Comparison of ENCODE assay signal across 11 cellular contexts in genomic region chr2:173451137-173451536, GRCh38.
DNase-seq lines count a peak whose midpoint lies in the region; ATAC-seq and TF ChIP-seq lines count a peak whose summit lies in the region.
"Had no signal": no experiment of that assay in that cellular context is flagged by ENCODE, and none has a peak within 500 bp of the region (broad histone marks: within the 10 kb centered on the region; RNA-seq: fewer than 3 reads in every experiment).

No MANE protein-coding gene starts in this region.

- H3K4me3 ChIP-seq in CD4-positive, CD25-positive, alpha-beta regulatory T cell (ENCODE audit: low read depth, low read length), result no peak overlapping the region
- no peak overlapping the region for H3K4me3 ChIP-seq in DOHH2 (ENCODE audit: low read length)
- H3K4me3 ChIP-seq in heart right ventricle, result no peak overlapping the region
- no peak overlapping the region for H3K4me3 ChIP-seq in testis
- H3K4me3 ChIP-seq: breast epithelium, MG63 had no signal

- peaks cover 3% of the 10 kb centered on the region for H3K27me3 ChIP-seq in CD4-positive, CD25-positive, alpha-beta regulatory T cell (ENCODE audit: control insufficient read depth, insufficient read depth, low read length)
- H3K27me3 ChIP-seq in DOHH2 (ENCODE audit: control insufficient read depth, low read length) (peaks cover 15% of the 10 kb centered on the region), heart right ventricle (peaks cover 0 to 8% (median 0%) of the 10 kb centered on the region in 7 donors), testis (no peaks in the 10 kb centered on the region)
- H3K27me3 ChIP-seq: BE2C, breast epithelium, MG63 had no signal

- peak in 1 of 2 donors; percentile 34 for ATAC-seq in CD4-positive, CD25-positive, alpha-beta regulatory T cell (ENCODE audit: low read depth in 2 of 2)
- no peak for ATAC-seq in HG03460 (IDR thresholded peaks at IDR 0.05; ENCODE audit: unreplicated experiment)
- no peak for ATAC-seq in heart right ventricle

- peaks cover 4 to 22% (median 11%) of the 10 kb centered on the region in 4 donors for H3K4me1 Mint-ChIP-seq in CD4-positive, CD25-positive, alpha-beta regulatory T cell
- H3K4me1 Mint-ChIP-seq in activated naive CD8-positive, alpha-beta T cell treated with anti-CD3 and anti-CD28 coated beads for 36 hours, result peaks cover 6% of the 10 kb centered on the region

- H4K20me1 ChIP-seq in DOHH2 (ENCODE audit: control insufficient read depth, insufficient read depth, low read depth, low read length), result no peaks in the 10 kb centered on the region

- H3K27me3 Mint-ChIP-seq in CD4-positive, CD25-positive, alpha-beta regulatory T cell, result peaks cover 52% of the 10 kb centered on the region
- H3K27me3 Mint-ChIP-seq in activated naive CD8-positive, alpha-beta T cell treated with anti-CD3 and anti-CD28 coated beads for 36 hours, result peaks cover 8% of the 10 kb centered on the region

- no peaks in the 10 kb centered on the region for H3K36me3 Mint-ChIP-seq in CD4-positive, CD25-positive, alpha-beta regulatory T cell
- no peaks in the 10 kb centered on the region for H3K36me3 Mint-ChIP-seq in activated naive CD8-positive, alpha-beta T cell treated with anti-CD3 and anti-CD28 coated beads for 36 hours

- TF ChIP-seq CTCF in DOHH2 (IDR thresholded peaks at IDR 0.05; ENCODE audit: low read depth, low read length, poor library complexity, severe bottlenecking) (no peak), heart right ventricle (IDR thresholded peaks at IDR 0.05) (no peak), testis (IDR thresholded peaks at IDR 0.05) (no peak)

- H3K27ac Mint-ChIP-seq in CD4-positive, CD25-positive, alpha-beta regulatory T cell, result no peak overlapping the region
- no peak overlapping the region for H3K27ac Mint-ChIP-seq in activated naive CD8-positive, alpha-beta T cell treated with anti-CD3 and anti-CD28 coated beads for 36 hours

- peak in 1 of 3 donors; percentile 5 for DNase-seq in CD4-positive, CD25-positive, alpha-beta regulatory T cell
- peak; percentile 13 for DNase-seq in NCI-H2107 treated with DMSO at 0.1 percent for 48 hours (lab: John Stamatoyannopoulos, UW; ENCODE audit: unreplicated experiment)
- DNase-seq in activated naive CD8-positive, alpha-beta T cell treated with anti-CD3 and anti-CD28 coated beads for 36 hours, result peak; percentile 21
- no peak for DNase-seq in heart right ventricle
- no peak for DNase-seq in testis
- DNase-seq in GF-D8 (lab: John Stamatoyannopoulos, UW), result no peak
- DNase-seq: BE2C, MG63 had no signal

- peaks cover 6% of the 10 kb centered on the region for H3K4me1 ChIP-seq in CD4-positive, CD25-positive, alpha-beta regulatory T cell (ENCODE audit: control insufficient read depth, insufficient read depth, low read length, poor library complexity, severe bottlenecking)
- H3K4me1 ChIP-seq in DOHH2 (ENCODE audit: control insufficient read depth, low read length) (peaks cover 12% of the 10 kb centered on the region), heart right ventricle (peaks cover 0 to 11% (median 2%) of the 10 kb centered on the region in 9 donors), testis (no peaks in the 10 kb centered on the region)
- H3K4me1 ChIP-seq: BE2C, breast epithelium had no signal

- H3K9me3 Mint-ChIP-seq in CD4-positive, CD25-positive, alpha-beta regulatory T cell, result peaks cover 0 to 3% (median 0%) of the 10 kb centered on the region in 7 donors
- no peaks in the 10 kb centered on the region for H3K9me3 Mint-ChIP-seq in activated naive CD8-positive, alpha-beta T cell treated with anti-CD3 and anti-CD28 coated beads for 36 hours

- no peaks in the 10 kb centered on the region for H3F3A ChIP-seq in DOHH2 (ENCODE audit: control insufficient read depth, insufficient read depth)

- H3K9me3 ChIP-seq in CD4-positive, CD25-positive, alpha-beta regulatory T cell (ENCODE audit: control insufficient read depth in 2 of 2, low read length in 2 of 2), result no peaks in the 10 kb centered on the region
- H3K9me3 ChIP-seq in DOHH2 (ENCODE audit: control insufficient read depth, insufficient read depth, low read length) (no peaks in the 10 kb centered on the region), heart right ventricle (peaks cover 0 to 7% (median 0%) of the 10 kb centered on the region in 11 donors), testis (no peaks in the 10 kb centered on the region)
- H3K9me3 ChIP-seq: BE2C, breast epithelium, MG63 had no signal

- H3K36me3 ChIP-seq in CD4-positive, CD25-positive, alpha-beta regulatory T cell (ENCODE audit: control insufficient read depth, insufficient read depth, low read length), result no peaks in the 10 kb centered on the region
- H3K36me3 ChIP-seq in DOHH2 (ENCODE audit: control insufficient read depth, low read length), result no peaks in the 10 kb centered on the region
- H3K36me3 ChIP-seq in heart right ventricle, result no peaks in the 10 kb centered on the region
- no peaks in the 10 kb centered on the region for H3K36me3 ChIP-seq in testis (ENCODE audit: low read depth, missing control alignments)
- H3K36me3 ChIP-seq: BE2C, breast epithelium, MG63 had no signal

- peak overlapping the region in 3 of 4 donors; percentile 26 to 52 (median 51) for H3K4me3 Mint-ChIP-seq in CD4-positive, CD25-positive, alpha-beta regulatory T cell
- H3K4me3 Mint-ChIP-seq in activated naive CD8-positive, alpha-beta T cell treated with anti-CD3 and anti-CD28 coated beads for 36 hours, result peak overlapping the region; percentile 55

- H3K4me2 ChIP-seq in DOHH2 (ENCODE audit: low read length), result peak overlapping the region; percentile 23

- no peaks in the 10 kb centered on the region for H3K79me2 ChIP-seq in DOHH2 (ENCODE audit: control insufficient read depth, low read length)

- TF ChIP-seq POLR2A in testis (IDR thresholded peaks at IDR 0.05), result no peak

- no peaks in the 10 kb centered on the region for H3K9me2 ChIP-seq in DOHH2 (replicated peaks; ENCODE audit: control insufficient read depth, low read length)

- no peak overlapping the region for H3K27ac ChIP-seq in CD4-positive, CD25-positive, alpha-beta regulatory T cell (ENCODE audit: insufficient read depth, low read length, poor library complexity, severe bottlenecking)
- H3K27ac ChIP-seq in DOHH2 (ENCODE audit: low read depth, low read length) (no peak overlapping the region), heart right ventricle (no peak overlapping the region), testis (no peak overlapping the region)
- H3K27ac ChIP-seq: breast epithelium had no signal

- WGBS in heart right ventricle, 2 donors, result 78 to 81% methylated on average over 8 of the region's 8 CpGs
- WGBS in testis, 2 donors, result 76 to 78% methylated on average over 8 of the region's 8 CpGs

- intact Hi-C loops in heart right ventricle (cut with DNase I), result loop anchor here in 1 of 10 donors (5.0 kb wide), 1 partner anchor 479 kb away; no protein-coding TSS in a partner anchor
- intact Hi-C loops in testis (cut with DNase I; ENCODE audit: low total_unique reads), result no loop called here

Comparison
In these comparisons a context has a peak if more than half of its experiments do, and no peak if none do; other contexts are left out.
1. DNase-seq: peak in NCI-H2107 treated with DMSO at 0.1 percent for 48 hours (single experiment) and activated naive CD8-positive, alpha-beta T cell treated with anti-CD3 and anti-CD28 coated beads for 36 hours (single experiment); none in heart right ventricle (0 of 2), testis (single experiment) and GF-D8 (single experiment).